8 cellular contexts compared by ENCODE assay signal in the genomic region with DNA sequence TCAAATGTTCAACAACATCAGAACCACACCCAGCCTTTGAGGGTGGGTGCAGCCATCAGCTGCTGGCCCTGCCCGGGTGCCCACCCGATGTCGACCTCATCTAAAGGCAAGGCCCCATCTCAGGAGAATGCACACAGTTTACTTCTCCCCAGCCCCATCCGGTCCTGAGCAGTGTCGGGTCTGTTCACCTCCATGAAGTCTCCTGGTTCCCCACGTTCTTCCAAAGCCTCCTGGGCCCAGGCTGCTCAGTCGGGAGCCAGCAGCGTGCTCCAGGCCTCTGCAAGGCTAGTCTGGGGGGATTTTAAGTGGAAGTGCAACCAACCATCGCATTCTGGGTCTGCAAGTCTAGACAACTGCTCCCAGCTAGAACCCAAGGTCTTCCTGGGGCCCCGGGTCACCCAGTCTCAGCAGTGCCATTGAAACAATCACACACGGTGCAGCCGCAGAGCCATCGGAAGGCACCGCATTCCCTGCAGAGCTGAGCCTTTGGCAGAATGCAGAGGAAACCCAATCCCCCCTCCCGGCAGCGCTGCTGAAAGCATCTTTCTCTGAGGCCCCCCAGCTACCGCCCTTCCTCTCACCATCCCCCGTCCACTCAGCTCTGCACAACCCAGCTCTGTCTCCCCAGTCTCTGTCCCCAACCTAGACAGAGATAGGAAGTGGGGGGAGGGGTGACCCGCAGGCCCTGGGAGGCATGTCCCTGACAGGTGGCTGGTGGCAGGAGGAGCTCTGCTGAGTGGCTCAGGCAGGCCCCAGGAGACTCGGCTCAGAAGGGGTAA. TPM values are rescaled to one million over a fixed set of nuclear protein-coding genes. Genes with fewer than 3 reads are reported as not detected.
DNase-seq lines count a peak whose midpoint lies in the region; ATAC-seq and TF ChIP-seq lines count a peak whose summit lies in the region.

No MANE protein-coding gene starts in this region.

- H3K27ac ChIP-seq in right atrium auricular region, result no peak overlapping the region

- H3K4me3 ChIP-seq in right atrium auricular region, result no peak overlapping the region

- no peaks in the 10 kb centered on the region for H3K36me3 ChIP-seq in right atrium auricular region

- H3K9me3 Mint-ChIP-seq in stimulated activated memory B cell treated with anti-CD40 and anti-IgM and Interleukin-4, amounts not matched to agents 10 μg/mL and 1 μg/mL and 100 μg/mL, for 72 hours, result peaks cover 7% of the 10 kb centered on the region

- H3K4me1 Mint-ChIP-seq in T-helper 17 cell, result peaks cover 4% of the 10 kb centered on the region
- peaks cover 58% of the 10 kb centered on the region for H3K4me1 Mint-ChIP-seq in stimulated activated memory B cell treated with anti-CD40 and anti-IgM and Interleukin-4, amounts not matched to agents 10 μg/mL and 1 μg/mL and 100 μg/mL, for 72 hours

- peak; percentile 35 for DNase-seq in Right ventricle myocardium superior
- no peak for DNase-seq in right atrium auricular region (ENCODE audit: low spot score)
- peak in 1 of 3 donors; percentile 2 for DNase-seq in T-helper 17 cell
- DNase-seq in OCI-M2 (lab: John Stamatoyannopoulos, UW; ENCODE audit: unreplicated experiment), result no peak
- no peak for DNase-seq in activated CD8-positive, alpha-beta memory T cell treated with anti-CD3 and anti-CD28 coated beads for 24 hours
- DNase-seq in GM03348 (ENCODE audit: low spot score), result no peak

- H3K9me3 ChIP-seq in right atrium auricular region, result peaks cover 0 to 14% of the 10 kb centered on the region in 2 donors
- no peaks in the 10 kb centered on the region for H3K9me3 ChIP-seq in T-helper 17 cell (ENCODE audit: control insufficient read depth, low read length, poor library complexity, severe bottlenecking)

- no peak for TF ChIP-seq CTCF in right atrium auricular region (IDR thresholded peaks at IDR 0.05)

- H3K27me3 Mint-ChIP-seq in T-helper 17 cell, result no peaks in the 10 kb centered on the region
- no peaks in the 10 kb centered on the region for H3K27me3 Mint-ChIP-seq in stimulated activated memory B cell treated with anti-CD40 and anti-IgM and Interleukin-4, amounts not matched to agents 10 μg/mL and 1 μg/mL and 100 μg/mL, for 72 hours

- H3K27ac Mint-ChIP-seq in T-helper 17 cell, result no peak overlapping the region
- peak overlapping the region; percentile 90 for H3K27ac Mint-ChIP-seq in stimulated activated memory B cell treated with anti-CD40 and anti-IgM and Interleukin-4, amounts not matched to agents 10 μg/mL and 1 μg/mL and 100 μg/mL, for 72 hours

- peaks cover 0 to 6% of the 10 kb centered on the region in 2 donors for H3K4me1 ChIP-seq in right atrium auricular region

- intact Hi-C loops in Right ventricle myocardium superior (cut with DNase I), result no loop called here

- no peak overlapping the region for H3K4me3 Mint-ChIP-seq in T-helper 17 cell
- H3K4me3 Mint-ChIP-seq in stimulated activated memory B cell treated with anti-CD40 and anti-IgM and Interleukin-4, amounts not matched to agents 10 μg/mL and 1 μg/mL and 100 μg/mL, for 72 hours, result peak overlapping the region; percentile 89

- no peaks in the 10 kb centered on the region for H3K36me3 Mint-ChIP-seq in T-helper 17 cell (ENCODE audit: low read depth)
- peaks cover 15% of the 10 kb centered on the region for H3K36me3 Mint-ChIP-seq in stimulated activated memory B cell treated with anti-CD40 and anti-IgM and Interleukin-4, amounts not matched to agents 10 μg/mL and 1 μg/mL and 100 μg/mL, for 72 hours

- ATAC-seq in Right ventricle myocardium superior (ENCODE audit: poor library complexity) (no peak), HG03097 (IDR thresholded peaks at IDR 0.05; ENCODE audit: low FRiP score, unreplicated experiment) (peak; percentile 80), T-helper 17 cell (peak; percentile 57)
- peak; percentile 78 for ATAC-seq in stimulated activated memory B cell treated with anti-CD40 and anti-IgM and Interleukin-4, amounts not matched to agents 10 μg/mL and 1 μg/mL and 100 μg/mL, for 72 hours

- H3K27me3 ChIP-seq in right atrium auricular region, result no peaks in the 10 kb centered on the region

RNA-seq across cellular contexts. Expression of a gene that starts 8.5 kb away (rescaled TPM):
- not detected for total RNA-seq in Right ventricle myocardium superior
- 1 to 10 TPM in 1 of 2 donors, under 1 TPM in 1; 0.26 to 2.0 TPM for total RNA-seq in right atrium auricular region
- under 1 TPM in 1 of 2 donors, not detected in 1; 0.05 TPM for total RNA-seq in T-helper 17 cell

RNA-seq across cellular contexts. Expression of a gene that starts 29.9 kb away (rescaled TPM):
- 20.0 TPM for total RNA-seq in Right ventricle myocardium superior
- 10 to 100 TPM; 24.9 to 29.0 TPM for total RNA-seq in right atrium auricular region
- not detected for total RNA-seq in T-helper 17 cell

RNA-seq across cellular contexts. Expression of a gene that starts 47.8 kb away (rescaled TPM):
- total RNA-seq in Right ventricle myocardium superior (8.6 TPM), right atrium auricular region (10 to 100 TPM in 1 of 2 donors, 1 to 10 TPM in 1; 6.5 to 11.3 TPM), T-helper 17 cell (10 to 100 TPM; 15.9 to 17.8 TPM)

RNA-seq across cellular contexts. Expression of a gene that starts 50.2 kb away (rescaled TPM):
- total RNA-seq in Right ventricle myocardium superior, result not detected
- total RNA-seq in right atrium auricular region, result 1 to 10 TPM in 1 of 2 donors, under 1 TPM in 1; 0.33 to 1.5 TPM
- total RNA-seq in T-helper 17 cell, result not detected

Comparison
In these comparisons a context has a peak if more than half of its experiments do, and no peak if none do; other contexts are left out.
1. RNA of a gene that starts 29.9 kb away (total RNA-seq): 24.9 to 29.0 TPM in right atrium auricular region and 20.0 TPM in Right ventricle myocardium superior (single experiment); not detected in T-helper 17 cell; every median in the first group is over 10 times any median in the second.